In genomic region chr15:33022629-33023028, GRCh38 we compare ENCODE assay signal across 11 cellular contexts.
A peak's percentile ranks its signal among the peaks of the same experiment; 100 is the strongest.
DNase-seq lines count a peak whose midpoint lies in the region; ATAC-seq, FAIRE-seq and TF ChIP-seq lines count a peak whose summit lies in the region.
"Had no signal": no experiment of that assay in that cellular context is flagged by ENCODE, and none has a peak within 500 bp of the region (broad histone marks: within the 10 kb centered on the region; RNA-seq: fewer than 3 reads in every experiment).

No MANE protein-coding gene starts in this region.

- 64% methylated on average over 2 of the region's 2 CpGs for whole genome bisulfite sequencing in A549 (ENCODE audit: missing lambda C conversion rate)

- POLR2A ChIA-PET in A549 (lab: Yijun Ruan, JAX) (no interaction called here), MCF 10A (lab: Yijun Ruan, JAX) (interaction anchor here (1.3 to 2.0 kb wide), 3 partner anchors 8 to 110 kb away, joined by 3 to 10 read pairs (median 4); no protein-coding TSS in a partner anchor)

- no peak for DNase-seq in A549 (ENCODE audit: low read depth in 1 of 2, low spot score in 1 of 2)
- DNase-seq in HT1080 (ENCODE audit: low read depth) = peak; percentile 78
- peak; percentile 62 for DNase-seq in MCF 10A (ENCODE audit: unreplicated experiment)
- DNase-seq in kidney = no peak
- no peak for DNase-seq in T-helper 2 cell treated with Interferon-gamma antibody and Interleukin-4, amounts not matched to agents 5 μg/mL and 100 μg/mL, for 36 hours (ENCODE audit: low spot score)
- DNase-seq in GM12891 (ENCODE audit: insufficient read length, low spot score) = no peak
- DNase-seq in stimulated activated CD8-positive, alpha-beta memory T cell treated with anti-CD3 and anti-CD28 coated beads, Interleukin-4, amount 100 ng/mL, for 48 hours = no peak
- no peak for DNase-seq in stimulated activated naive CD8-positive, alpha-beta T cell treated with anti-CD3 and anti-CD28 coated beads, Interleukin-15, amount 100 ng/mL, for 72 hours
- DNase-seq: Caco-2 had no signal

- TF ChIP-seq CTCF in A549 (IDR thresholded peaks at IDR 0.05) = no peak
- no peak for TF ChIP-seq CTCF in MCF 10A (IDR thresholded peaks at IDR 0.05; ENCODE audit: unreplicated experiment)
- TF ChIP-seq CTCF in kidney (IDR thresholded peaks at IDR 0.05; ENCODE audit: borderline replicate concordance, extremely low read depth, insufficient read depth) = no peak

- no peaks in the 10 kb centered on the region for H3K27me3 Mint-ChIP-seq in MCF 10A (ENCODE audit: insufficient read depth, unreplicated experiment)
- H3K27me3 Mint-ChIP-seq in T-helper 2 cell treated with Interferon-gamma antibody and Interleukin-4, amounts not matched to agents 5 μg/mL and 100 μg/mL, for 36 hours (ENCODE audit: low read depth) = peaks cover 4% of the 10 kb centered on the region
- no peaks in the 10 kb centered on the region for H3K27me3 Mint-ChIP-seq in stimulated activated naive CD8-positive, alpha-beta T cell treated with anti-CD3 and anti-CD28 coated beads, Interleukin-15, amount 100 ng/mL, for 72 hours

- no TSS peak for BruUV-seq in MCF 10A (replicated peaks; lab: Mats Ljungman, UMichigan)

- H3K27ac Mint-ChIP-seq in MCF 10A (ENCODE audit: low read depth, unreplicated experiment) = peak overlapping the region; percentile 85
- H3K27ac Mint-ChIP-seq in T-helper 2 cell treated with Interferon-gamma antibody and Interleukin-4, amounts not matched to agents 5 μg/mL and 100 μg/mL, for 36 hours = no peak overlapping the region
- peak overlapping the region in 1 of 2 donors; percentile 48 for H3K27ac Mint-ChIP-seq in stimulated activated naive CD8-positive, alpha-beta T cell treated with anti-CD3 and anti-CD28 coated beads, Interleukin-15, amount 100 ng/mL, for 72 hours

- H3K36me3 Mint-ChIP-seq in MCF 10A (ENCODE audit: insufficient read depth, unreplicated experiment) = no peaks in the 10 kb centered on the region
- H3K36me3 Mint-ChIP-seq in T-helper 2 cell treated with Interferon-gamma antibody and Interleukin-4, amounts not matched to agents 5 μg/mL and 100 μg/mL, for 36 hours (ENCODE audit: low read depth) = no peaks in the 10 kb centered on the region

- H3K4me3 Mint-ChIP-seq in MCF 10A (ENCODE audit: unreplicated experiment) = peak overlapping the region; percentile 26
- H3K4me3 Mint-ChIP-seq in T-helper 2 cell treated with Interferon-gamma antibody and Interleukin-4, amounts not matched to agents 5 μg/mL and 100 μg/mL, for 36 hours = no peak overlapping the region
- H3K4me3 Mint-ChIP-seq in stimulated activated naive CD8-positive, alpha-beta T cell treated with anti-CD3 and anti-CD28 coated beads, Interleukin-15, amount 100 ng/mL, for 72 hours = no peak overlapping the region

- no peaks in the 10 kb centered on the region for H3K9me3 Mint-ChIP-seq in MCF 10A (ENCODE audit: unreplicated experiment)
- H3K9me3 Mint-ChIP-seq in T-helper 2 cell treated with Interferon-gamma antibody and Interleukin-4, amounts not matched to agents 5 μg/mL and 100 μg/mL, for 36 hours = no peaks in the 10 kb centered on the region
- H3K9me3 Mint-ChIP-seq in stimulated activated naive CD8-positive, alpha-beta T cell treated with anti-CD3 and anti-CD28 coated beads, Interleukin-15, amount 100 ng/mL, for 72 hours = no peaks in the 10 kb centered on the region

- H3K4me1 ChIP-seq in A549 = 0 out of 3 replicates have a peak, but pooled peaks cover 7% of the 10 kb centered on the region
- peaks cover 7 to 18% of the 10 kb centered on the region in 2 donors for H3K4me1 ChIP-seq in kidney (ENCODE audit: control insufficient read depth in 1 of 2, insufficient read depth in 1 of 2, low read depth in 1 of 2, low read length in 2 of 2)
- H3K4me1 ChIP-seq: Caco-2 had no signal

- no peak overlapping the region for H3K27ac ChIP-seq in A549
- peak overlapping the region; percentile 22 to 52 for H3K27ac ChIP-seq in kidney (ENCODE audit: low read depth in 2 of 2, low read length in 2 of 2)
- H3K27ac ChIP-seq: HL-60 had no signal

- no peaks in the 10 kb centered on the region for H3K9me3 ChIP-seq in A549
- no peaks in the 10 kb centered on the region for H3K9me3 ChIP-seq in kidney (ENCODE audit: control insufficient read depth in 1 of 2, low read length in 2 of 2)
- H3K9me3 ChIP-seq: Caco-2, tibial nerve had no signal

- FAIRE-seq in A549 (lab: Jason Lieb, UNC) = no peak
- no peak for FAIRE-seq in kidney (lab: Jason Lieb, UNC)
- FAIRE-seq in GM12891 (lab: Jason Lieb, UNC) = no peak

- H3K4me3 ChIP-seq in A549 (no peak overlapping the region), kidney (ENCODE audit: low read length in 2 of 2) (no peak overlapping the region)
- H3K4me3 ChIP-seq: tibial nerve had no signal

- H3K4me2 ChIP-seq in A549 = no peak overlapping the region; the same call in 2 of the 3 replicates

- TF ChIP-seq RAD21 in A549 (conservative IDR thresholded peaks at IDR 0.05 in 1 of 2, IDR thresholded peaks at IDR 0.05 in 1 of 2) = no peak

- peaks cover 10% of the 10 kb centered on the region for H3K4me1 Mint-ChIP-seq in MCF 10A (ENCODE audit: insufficient read depth, unreplicated experiment)
- H3K4me1 Mint-ChIP-seq in T-helper 2 cell treated with Interferon-gamma antibody and Interleukin-4, amounts not matched to agents 5 μg/mL and 100 μg/mL, for 36 hours (ENCODE audit: low read depth) = peaks cover 3% of the 10 kb centered on the region
- no peaks in the 10 kb centered on the region for H3K4me1 Mint-ChIP-seq in stimulated activated naive CD8-positive, alpha-beta T cell treated with anti-CD3 and anti-CD28 coated beads, Interleukin-15, amount 100 ng/mL, for 72 hours

- no peak overlapping the region for H3K9ac ChIP-seq in kidney (ENCODE audit: low read length in 2 of 2)

- peak; percentile 35 to 49; a peak in 1 of 6 replicates for ATAC-seq in A549
- ATAC-seq in stimulated activated naive CD8-positive, alpha-beta T cell treated with anti-CD3 and anti-CD28 coated beads, Interleukin-15, amount 100 ng/mL, for 72 hours = no peak

- intact Hi-C loops in MCF 10A (cut with micrococcal nuclease) (loop anchor here (2.0 kb wide), 2 partner anchors 52 to 64 kb away; no protein-coding TSS in a partner anchor), kidney (cut with DNase I) (no loop called here)

- CTCF ChIA-PET in A549 (lab: Yijun Ruan, JAX) (interaction anchor here (0.7 to 7.3 kb wide), 14 partner anchors 9 to 707 kb away, joined by 3 to 130 read pairs (median 4); no protein-coding TSS in a partner anchor), MCF 10A (lab: Yijun Ruan, JAX) (interaction anchor here (0.6 to 7.4 kb wide), 38 partner anchors 8 to 1218 kb away, joined by 3 to 108 read pairs (median 4); no protein-coding TSS in a partner anchor)

- H3K36me3 ChIP-seq in kidney (ENCODE audit: control insufficient read depth in 1 of 2, insufficient read depth in 2 of 2, low read length in 2 of 2) = no peaks in the 10 kb centered on the region
- H3K36me3 ChIP-seq: tibial nerve had no signal

- no peak for TF ChIP-seq POLR2A in A549 (IDR thresholded peaks at IDR 0.05; ENCODE audit: low read length)
- no peak for TF ChIP-seq POLR2A in GM12891 (IDR thresholded peaks at IDR 0.05; ENCODE audit: low read depth, low read length)

- TF ChIP-seq EP300 in A549 (IDR thresholded peaks at IDR 0.05) = no peak

TF ChIP-seq in A549, 52 proteins besides CTCF, POLR2A, EP300 and RAD21 (continues in another document):
- TF ChIP-seq CBX8 (IDR thresholded peaks at IDR 0.05) (no peak), BCL3 (IDR thresholded peaks at IDR 0.05) (no peak), KDM1A (IDR thresholded peaks at IDR 0.05; ENCODE audit: low read depth) (no peak), ELK1 (IDR thresholded peaks at IDR 0.05; ENCODE audit: low read depth, low read length) (no peak), PHF8 (IDR thresholded peaks at IDR 0.05; ENCODE audit: borderline replicate concordance, low read depth) (no peak)

TF ChIP-seq in GM12891, 5 proteins besides CTCF, POLR2A, EP300 and RAD21:
- TF ChIP-seq TAF1 (IDR thresholded peaks at IDR 0.05; ENCODE audit: low read depth, low read length) (no peak), POU2F2 (IDR thresholded peaks at IDR 0.05; ENCODE audit: low read depth, low read length) (no peak)

Comparison
In these comparisons a context has a peak if more than half of its experiments do, and no peak if none do; other contexts are left out.
1. DNase-seq: peak in HT1080 (single experiment) and MCF 10A (single experiment); none in A549 (0 of 2), kidney (single experiment), T-helper 2 cell treated with Interferon-gamma antibody and Interleukin-4, amounts not matched to agents 5 μg/mL and 100 μg/mL, for 36 hours (single experiment), GM12891 (single experiment), stimulated activated CD8-positive, alpha-beta memory T cell treated with anti-CD3 and anti-CD28 coated beads, Interleukin-4, amount 100 ng/mL, for 48 hours (single experiment) and stimulated activated naive CD8-positive, alpha-beta T cell treated with anti-CD3 and anti-CD28 coated beads, Interleukin-15, amount 100 ng/mL, for 72 hours (0 of 2).
2. H3K27ac ChIP-seq: peak in kidney (2 of 2); none in A549 (0 of 2).